ENCODE assay signal across 1 cellular context in genomic region chr5:143196601-143197259, GRCh38.
TF ChIP-seq lines count a peak whose summit lies in the region.

No MANE protein-coding gene starts in this region.

TF ChIP-seq in HCT116, 20 proteins besides CTCF, POLR2A, EP300 and RAD21 (continued from another document):
- no peak for TF ChIP-seq ELF1 (IDR thresholded peaks at IDR 0.05; ENCODE audit: borderline replicate concordance, low read depth)
